1 cellular context compared by ENCODE assay signal in the genomic region with DNA sequence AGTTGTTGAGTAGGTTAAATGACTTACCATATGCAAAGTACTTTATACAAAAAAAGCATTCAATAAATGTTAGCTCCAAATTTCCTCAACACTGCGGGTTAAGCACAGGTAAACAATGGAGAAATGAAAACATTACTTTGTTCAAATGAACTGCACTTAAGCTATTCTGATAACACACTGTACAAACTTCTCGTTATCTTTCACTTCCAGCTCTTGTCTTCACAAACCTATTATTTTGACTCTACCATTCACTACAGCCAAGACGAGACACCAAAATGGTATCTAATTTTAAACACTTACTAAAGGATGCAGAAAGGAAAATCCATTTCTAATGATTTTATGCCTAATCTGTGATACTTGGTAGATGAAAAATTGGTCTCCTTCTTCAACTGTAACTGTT.
TF ChIP-seq lines count a peak whose summit lies in the region.

No MANE protein-coding gene starts in this region.

TF ChIP-seq in K562, 482 proteins besides CTCF, POLR2A, EP300 and RAD21 (continued from another document):
- no peak for TF ChIP-seq NCOA1 (IDR thresholded peaks at IDR 0.05; ENCODE audit: low read depth)
- peak; percentile 57; the same call in 1 of the 2 replicates for TF ChIP-seq SMARCE1 (IDR thresholded peaks at IDR 0.05)
- no peak for TF ChIP-seq SETDB1 (IDR thresholded peaks at IDR 0.05; ENCODE audit: low read length)
- peak; percentile 34; the same call in 1 of the 2 replicates for TF ChIP-seq CBFA2T2 (conservative IDR thresholded peaks at IDR 0.05)
- peak; percentile 77 for TF ChIP-seq CBFA2T3 (IDR thresholded peaks at IDR 0.05)
- TF ChIP-seq TAL1 (IDR thresholded peaks at IDR 0.05): peak; percentile 62
- peak; percentile 66 for TF ChIP-seq SMARCA4 (IDR thresholded peaks at IDR 0.05)
- peak in 1 of 2 experiments; percentile 40; a peak in 1 of 4 replicates for TF ChIP-seq HDAC1 (IDR thresholded peaks at IDR 0.05)
- no peak for TF ChIP-seq PHB (CRISPR knock-in tag; IDR thresholded peaks at IDR 0.05)
- TF ChIP-seq, protein P1, sequence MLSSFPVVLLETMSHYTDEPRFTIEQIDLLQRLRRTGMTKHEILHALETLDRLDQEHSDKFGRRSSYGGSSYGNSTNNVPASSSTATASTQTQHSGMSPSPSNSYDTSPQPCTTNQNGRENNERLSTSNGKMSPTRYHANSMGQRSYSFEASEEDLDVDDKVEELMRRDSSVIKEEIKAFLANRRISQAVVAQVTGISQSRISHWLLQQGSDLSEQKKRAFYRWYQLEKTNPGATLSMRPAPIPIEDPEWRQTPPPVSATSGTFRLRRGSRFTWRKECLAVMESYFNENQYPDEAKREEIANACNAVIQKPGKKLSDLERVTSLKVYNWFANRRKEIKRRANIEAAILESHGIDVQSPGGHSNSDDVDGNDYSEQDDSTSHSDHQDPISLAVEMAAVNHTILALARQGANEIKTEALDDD (IDR thresholded peaks at IDR 0.05): peak; percentile 43; the same call in 1 of the 2 replicates
